9 cellular contexts compared by ENCODE assay signal in the genomic region with DNA sequence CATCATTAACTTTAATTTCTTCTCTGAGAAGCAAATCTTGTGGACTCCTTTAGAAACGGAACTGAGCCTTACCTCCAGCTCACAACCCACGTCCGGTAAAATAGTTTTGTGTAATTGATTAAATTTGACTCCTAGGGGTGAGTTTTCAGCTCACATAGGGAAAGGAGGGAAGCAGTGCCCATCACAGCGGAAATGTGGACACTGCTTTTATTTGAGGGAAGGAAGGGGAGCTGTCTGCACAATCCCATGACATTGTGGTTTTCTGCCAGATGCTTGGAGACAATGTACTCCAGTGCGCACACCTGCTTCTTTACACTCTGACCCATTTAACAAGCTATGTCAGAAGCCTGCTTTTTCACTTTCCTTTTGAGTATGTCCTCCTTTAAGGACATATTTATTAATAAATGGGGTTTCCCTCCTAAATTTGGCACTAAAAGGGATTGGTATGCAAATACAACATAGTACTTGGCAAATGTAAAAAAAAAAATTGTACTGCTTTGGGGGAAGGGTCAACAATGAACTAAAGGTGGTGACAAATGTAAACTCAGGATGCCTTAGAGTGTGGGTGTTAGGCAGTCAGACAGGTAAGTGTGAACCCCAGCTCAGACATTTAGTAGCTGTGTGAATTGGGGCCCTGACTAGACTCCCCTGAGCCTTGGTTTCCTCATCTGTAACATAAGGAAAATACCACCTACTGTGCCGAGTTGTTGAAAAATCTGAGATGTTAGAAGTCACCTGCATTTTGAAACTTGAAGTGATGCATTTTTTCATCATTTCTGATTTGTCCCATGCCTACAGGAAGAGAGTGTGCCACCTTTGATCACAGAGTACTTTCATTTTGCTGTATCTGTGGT.
A peak's percentile ranks its signal among the peaks of the same experiment; 100 is the strongest.
DNase-seq lines count a peak whose midpoint lies in the region; ATAC-seq and TF ChIP-seq lines count a peak whose summit lies in the region.
"Had no signal": no experiment of that assay in that cellular context is flagged by ENCODE, and none has a peak within 500 bp of the region (broad histone marks: within the 10 kb centered on the region; RNA-seq: fewer than 3 reads in every experiment).

No MANE protein-coding gene starts in this region.

- 74% methylated on average over 6 of the region's 6 CpGs for WGBS in suprapubic skin

- no peak for TF ChIP-seq CTCF in suprapubic skin (IDR thresholded peaks at IDR 0.05)

- no peak for TF ChIP-seq POLR2A in suprapubic skin (IDR thresholded peaks at IDR 0.05)

- H3K4me3 ChIP-seq in duodenal mucosa (ENCODE audit: low read depth in 1 of 2, low read length in 2 of 2) (no peak overlapping the region), suprapubic skin (no peak overlapping the region)

- H3K27ac ChIP-seq in duodenal mucosa (ENCODE audit: low read depth, low read length) (peak overlapping the region; percentile 5), suprapubic skin (peak overlapping the region; percentile 69)
- H3K27ac ChIP-seq: epithelial cell of prostate had no signal

- peak overlapping the region in 1 of 2 donors; percentile 15 for H3K9ac ChIP-seq in duodenal mucosa (ENCODE audit: low read depth in 1 of 2, low read length in 2 of 2)

- no peak for TF ChIP-seq EP300 in suprapubic skin (IDR thresholded peaks at IDR 0.05)

- peak; percentile 40 for ATAC-seq in GM18499 (IDR thresholded peaks at IDR 0.05; ENCODE audit: insufficient read depth, unreplicated experiment)
- peak; percentile 68 for ATAC-seq in GM21447 (IDR thresholded peaks at IDR 0.05; ENCODE audit: unreplicated experiment)

- peaks cover 42 to 49% of the 10 kb centered on the region in 2 donors for H3K4me1 ChIP-seq in duodenal mucosa (ENCODE audit: control insufficient read depth in 1 of 2, insufficient read depth in 2 of 2, low read length in 2 of 2)
- H3K4me1 ChIP-seq in suprapubic skin = peaks cover 22% of the 10 kb centered on the region

- H3K9me3 ChIP-seq in duodenal mucosa (ENCODE audit: control insufficient read depth in 1 of 2, low read length in 2 of 2) (no peaks in the 10 kb centered on the region), suprapubic skin (no peaks in the 10 kb centered on the region)

- H3K27me3 ChIP-seq in duodenal mucosa (ENCODE audit: control insufficient read depth in 1 of 2, insufficient read depth in 2 of 2, low read length in 2 of 2) (no peaks in the 10 kb centered on the region), suprapubic skin (no peaks in the 10 kb centered on the region)

- no peaks in the 10 kb centered on the region for H3K36me3 ChIP-seq in duodenal mucosa (ENCODE audit: control insufficient read depth in 1 of 2, insufficient read depth in 2 of 2, low read length in 2 of 2)
- H3K36me3 ChIP-seq in suprapubic skin = no peaks in the 10 kb centered on the region

- DNase-seq in HT-29 (ENCODE audit: low spot score) (peak; percentile 85), suprapubic skin (ENCODE audit: low spot score in 2 of 2) (peak in 1 of 2 donors; percentile 5), kidney glomerular epithelial cell (lab: John Stamatoyannopoulos, UW) (no peak), HPDE6-E6E7 (ENCODE audit: extremely low spot score) (no peak)
- DNase-seq in stimulated activated CD4-positive, alpha-beta T cell treated with anti-CD3 and anti-CD28 coated beads, Interleukin-2, amount 100 ng/mL, for 24 hours = no peak
